Comparison of ENCODE assay signal across 11 cellular contexts in the genomic region with DNA sequence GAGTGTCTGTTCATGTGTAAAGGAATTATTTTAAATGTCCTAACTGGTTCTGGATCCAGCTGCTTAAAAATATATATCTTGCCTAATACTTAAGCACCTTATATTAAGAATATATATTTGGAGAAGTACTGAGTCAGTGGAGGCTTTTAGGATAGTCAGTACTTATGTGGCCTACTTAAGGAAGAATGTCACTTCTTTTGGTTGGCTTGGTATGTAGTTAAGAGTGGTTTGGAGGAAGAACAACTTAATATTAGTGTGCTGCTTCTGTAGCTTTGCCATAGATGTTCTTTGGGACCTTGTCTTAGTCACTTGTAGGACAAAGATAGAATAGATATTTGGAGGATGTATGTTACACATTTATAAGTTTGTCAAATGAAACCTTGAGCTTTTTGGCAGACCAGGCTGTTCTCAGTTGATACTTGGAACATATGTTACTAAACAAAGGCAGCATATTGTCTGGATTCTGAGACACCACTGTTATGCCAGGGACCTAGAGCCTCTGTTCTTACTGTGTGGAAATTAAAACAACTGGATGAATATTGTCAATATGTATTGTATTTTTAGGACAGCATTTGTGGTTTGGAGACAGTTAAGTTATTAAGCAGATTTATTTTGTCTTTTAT. TPM values are rescaled to one million over a fixed set of nuclear protein-coding genes. Genes with fewer than 3 reads are reported as not detected.
DNase-seq lines count a peak whose midpoint lies in the region; ATAC-seq and TF ChIP-seq lines count a peak whose summit lies in the region.
"Had no signal": no experiment of that assay in that cellular context is flagged by ENCODE, and none has a peak within 500 bp of the region (broad histone marks: within the 10 kb centered on the region; RNA-seq: fewer than 3 reads in every experiment).

No MANE protein-coding gene starts in this region.

- no peak for ATAC-seq in activated T-helper 17 cell treated with anti-CD3 and anti-CD28 coated beads, Interleukin-2, amount 50 U/mL, for 72 hours (replicated peaks)
- ATAC-seq in GM21786 (IDR thresholded peaks at IDR 0.05; ENCODE audit: unreplicated experiment) = no peak
- ATAC-seq: activated CD8-positive, alpha-beta memory T cell treated with anti-CD3 and anti-CD28 coated beads, Interleukin-2, amount 10 ng/mL, durations not matched to agents 7 days and 5 days had no signal

- H3K9me3 ChIP-seq in left ventricle myocardium inferior (replicated peaks) = no peaks in the 10 kb centered on the region

- intact Hi-C loops in left ventricle myocardium inferior (cut with micrococcal nuclease) = no loop called here
- intact Hi-C loops in cardiac septum (cut with DNase I) = no loop called here

- H3K9me3 Mint-ChIP-seq in activated T-helper 17 cell treated with anti-CD3 and anti-CD28 coated beads, Interleukin-2, amount 50 U/mL, for 72 hours = no peaks in the 10 kb centered on the region
- H3K9me3 Mint-ChIP-seq in type B pancreatic cell = no peaks in the 10 kb centered on the region

- H3K4me3 Mint-ChIP-seq in activated T-helper 17 cell treated with anti-CD3 and anti-CD28 coated beads, Interleukin-2, amount 50 U/mL, for 72 hours = peak overlapping the region; percentile 2
- peak overlapping the region; percentile 19 for H3K4me3 Mint-ChIP-seq in type B pancreatic cell
- H3K4me3 Mint-ChIP-seq: activated CD8-positive, alpha-beta memory T cell treated with anti-CD3 and anti-CD28 coated beads, Interleukin-2, amount 10 ng/mL, durations not matched to agents 7 days and 5 days had no signal

- TF ChIP-seq CTCF in left ventricle myocardium inferior (IDR thresholded peaks at IDR 0.05; ENCODE audit: borderline replicate concordance) (no peak), type B pancreatic cell (conservative IDR thresholded peaks at IDR 0.05) (no peak)

- H3K36me3 ChIP-seq in left ventricle myocardium inferior = no peaks in the 10 kb centered on the region

- peak overlapping the region; percentile 98 for H3K4me3 ChIP-seq in left ventricle myocardium inferior

- H3K27me3 ChIP-seq in left ventricle myocardium inferior (ENCODE audit: low read depth) = no peaks in the 10 kb centered on the region

- H3K4me1 ChIP-seq in left ventricle myocardium inferior = peaks cover 92% of the 10 kb centered on the region

- H3K36me3 Mint-ChIP-seq in activated T-helper 17 cell treated with anti-CD3 and anti-CD28 coated beads, Interleukin-2, amount 50 U/mL, for 72 hours (ENCODE audit: low read depth) = no peaks in the 10 kb centered on the region
- H3K36me3 Mint-ChIP-seq in type B pancreatic cell = no peaks in the 10 kb centered on the region

- DNase-seq in left ventricle myocardium inferior = no peak
- no peak for DNase-seq in cardiac septum (ENCODE audit: low spot score)
- DNase-seq in kidney tubule cell (ENCODE audit: low spot score) = peak; percentile 30
- DNase-seq in type B pancreatic cell (ENCODE audit: extremely low spot score, unreplicated experiment) = no peak
- DNase-seq in NCI-H1417 treated with DMSO at 0.1 percent for 48 hours (lab: John Stamatoyannopoulos, UW) = no peak
- no peak for DNase-seq in NCI-H2227 (lab: John Stamatoyannopoulos, UW; ENCODE audit: unreplicated experiment)
- DNase-seq: activated CD8-positive, alpha-beta memory T cell treated with anti-CD3 and anti-CD28 coated beads, Interleukin-2, amount 10 ng/mL, durations not matched to agents 7 days and 5 days; hypothalamus; T-helper 1 cell had no signal

- H3K27ac Mint-ChIP-seq in activated T-helper 17 cell treated with anti-CD3 and anti-CD28 coated beads, Interleukin-2, amount 50 U/mL, for 72 hours = no peak overlapping the region
- peak overlapping the region; percentile 39 for H3K27ac Mint-ChIP-seq in type B pancreatic cell
- H3K27ac Mint-ChIP-seq: activated CD8-positive, alpha-beta memory T cell treated with anti-CD3 and anti-CD28 coated beads, Interleukin-2, amount 10 ng/mL, durations not matched to agents 7 days and 5 days had no signal

- peak overlapping the region; percentile 100 for H3K27ac ChIP-seq in left ventricle myocardium inferior (replicated peaks)

- no peaks in the 10 kb centered on the region for H3K27me3 Mint-ChIP-seq in activated T-helper 17 cell treated with anti-CD3 and anti-CD28 coated beads, Interleukin-2, amount 50 U/mL, for 72 hours
- no peaks in the 10 kb centered on the region for H3K27me3 Mint-ChIP-seq in type B pancreatic cell
- H3K27me3 Mint-ChIP-seq: activated CD8-positive, alpha-beta memory T cell treated with anti-CD3 and anti-CD28 coated beads, Interleukin-2, amount 10 ng/mL, durations not matched to agents 7 days and 5 days had no signal

- H3K4me1 Mint-ChIP-seq in activated T-helper 17 cell treated with anti-CD3 and anti-CD28 coated beads, Interleukin-2, amount 50 U/mL, for 72 hours = peaks cover 18% of the 10 kb centered on the region
- H3K4me1 Mint-ChIP-seq in type B pancreatic cell (ENCODE audit: unreplicated experiment) = peaks cover 26% of the 10 kb centered on the region

RNA-seq across cellular contexts. Expression of gene HIPK3, which starts 4.9 kb away (rescaled TPM):
- total RNA-seq in left ventricle myocardium inferior = 247 TPM
- 302 TPM for total RNA-seq in cardiac septum
- 10 to 100 TPM; 31.9 to 36.5 TPM for total RNA-seq in activated T-helper 17 cell treated with anti-CD3 and anti-CD28 coated beads, Interleukin-2, amount 50 U/mL, for 72 hours
- 63.9 and 75.3 TPM in 2 replicates for total RNA-seq in type B pancreatic cell (ENCODE audit: low replicate concordance)
